Comparison of ENCODE assay signal across 2 cellular contexts in genomic region chr17:14925498-14925897, GRCh38.
TF ChIP-seq lines count a peak whose summit lies in the region.

No MANE protein-coding gene starts in this region.

TF ChIP-seq in H1, 55 proteins besides CTCF, POLR2A, EP300 and RAD21 (continued from another document):
- no peak for TF ChIP-seq HDAC6 (IDR thresholded peaks at IDR 0.05; ENCODE audit: low read depth, low read length)
- no peak for TF ChIP-seq SIN3A (conservative IDR thresholded peaks at IDR 0.05 in 1 of 2, IDR thresholded peaks at IDR 0.05 in 1 of 2; ENCODE audit: low read depth in 1 of 2, low read length in 2 of 2)
- no peak for TF ChIP-seq TAF1 (IDR thresholded peaks at IDR 0.05; ENCODE audit: low read depth, low read length)
- no peak for TF ChIP-seq TAF7 (optimal IDR thresholded peaks at IDR 0.05; ENCODE audit: borderline replicate concordance, low read depth, low read length)
- no peak for TF ChIP-seq SIRT6 (IDR thresholded peaks at IDR 0.05; ENCODE audit: low read length)
- TF ChIP-seq CBX5 (IDR thresholded peaks at IDR 0.05; ENCODE audit: low read depth, low read length): no peak
- no peak for TF ChIP-seq POU5F1 (IDR thresholded peaks at IDR 0.05; ENCODE audit: low read depth, low read length)
- no peak for TF ChIP-seq RFX5 (IDR thresholded peaks at IDR 0.05; ENCODE audit: borderline replicate concordance, low read depth, low read length)
- TF ChIP-seq CHD2 (IDR thresholded peaks at IDR 0.05; ENCODE audit: low read length): no peak
TF ChIP-seq in H1: peak in this region for 0.

TF ChIP-seq in HepG2, 621 proteins besides CTCF, POLR2A, EP300 and RAD21 (continued from another document and continues in another):
- TF ChIP-seq NFKBIZ (CRISPR knock-in tag; IDR thresholded peaks at IDR 0.05): no peak
- TF ChIP-seq ZSCAN5A (CRISPR knock-in tag; IDR thresholded peaks at IDR 0.05; ENCODE audit: borderline replicate concordance): no peak
- 0 out of 2 replicates have a peak, but pooled peaks have one; percentile 29 for TF ChIP-seq AHDC1 (CRISPR knock-in tag; IDR thresholded peaks at IDR 0.05; ENCODE audit: borderline replicate concordance)
- TF ChIP-seq FOXK2 (IDR thresholded peaks at IDR 0.05): no peak
- TF ChIP-seq PHF21A (CRISPR knock-in tag; IDR thresholded peaks at IDR 0.05): 0 out of 2 replicates have a peak, but pooled peaks have one; percentile 20
- TF ChIP-seq ZNF512 (CRISPR knock-in tag; IDR thresholded peaks at IDR 0.05): no peak
- TF ChIP-seq SMARCC2 (IDR thresholded peaks at IDR 0.05): no peak
- no peak for TF ChIP-seq ZBTB3 (CRISPR knock-in tag; IDR thresholded peaks at IDR 0.05; ENCODE audit: borderline replicate concordance, low read depth)
- no peak for TF ChIP-seq PRDM15 (CRISPR knock-in tag; IDR thresholded peaks at IDR 0.05)
- no peak for TF ChIP-seq CERS6 (CRISPR knock-in tag; IDR thresholded peaks at IDR 0.05)
- peak; percentile 33; the same call in 1 of the 2 replicates for TF ChIP-seq ARID5B (CRISPR knock-in tag; IDR thresholded peaks at IDR 0.05)
- no peak for TF ChIP-seq GFI1 (CRISPR knock-in tag; IDR thresholded peaks at IDR 0.05; ENCODE audit: borderline replicate concordance)
- TF ChIP-seq POGK (CRISPR knock-in tag; conservative IDR thresholded peaks at IDR 0.05): no peak
- TF ChIP-seq LCORL (IDR thresholded peaks at IDR 0.05): no peak
- TF ChIP-seq LCORL (CRISPR knock-in tag; IDR thresholded peaks at IDR 0.05): 0 out of 2 replicates have a peak, but pooled peaks have one; percentile 18
- TF ChIP-seq HNF4A (CRISPR knock-in tag; IDR thresholded peaks at IDR 0.05): peak; percentile 77
- no peak for TF ChIP-seq ETS1 (CRISPR knock-in tag; IDR thresholded peaks at IDR 0.05)
- peak; percentile 63 for TF ChIP-seq HNF4G (IDR thresholded peaks at IDR 0.05; ENCODE audit: borderline replicate concordance, low read depth, low read length)
- no peak for TF ChIP-seq HNF4G (CRISPR knock-in tag; IDR thresholded peaks at IDR 0.05; ENCODE audit: borderline replicate concordance, low read depth)
- peak; percentile 79 for TF ChIP-seq RARA (CRISPR knock-in tag; IDR thresholded peaks at IDR 0.05)
- no peak for TF ChIP-seq TCF7 (IDR thresholded peaks at IDR 0.05; ENCODE audit: low read depth)
- no peak for TF ChIP-seq ZSCAN20 (CRISPR knock-in tag; IDR thresholded peaks at IDR 0.05; ENCODE audit: borderline replicate concordance)
- 0 out of 2 replicates have a peak, but pooled peaks have one; percentile 82 for TF ChIP-seq ZNF570 (CRISPR knock-in tag; IDR thresholded peaks at IDR 0.05; ENCODE audit: borderline replicate concordance)
- TF ChIP-seq SIN3B (IDR thresholded peaks at IDR 0.05; ENCODE audit: low read length): no peak
- TF ChIP-seq ZNF441 (CRISPR knock-in tag; IDR thresholded peaks at IDR 0.05; ENCODE audit: borderline replicate concordance): no peak
- no peak for TF ChIP-seq E2F2 (CRISPR knock-in tag; IDR thresholded peaks at IDR 0.05; ENCODE audit: borderline replicate concordance)
- TF ChIP-seq MIER3 (CRISPR knock-in tag; IDR thresholded peaks at IDR 0.05; ENCODE audit: borderline replicate concordance): no peak
